ENCODE assay signal across 11 cellular contexts in genomic region chr6:152750694-152751093, GRCh38. TPM values are rescaled to one million over a fixed set of nuclear protein-coding genes. Genes with fewer than 3 reads are reported as not detected.
DNase-seq lines count a peak whose midpoint lies in the region; ATAC-seq, FAIRE-seq and TF ChIP-seq lines count a peak whose summit lies in the region.
"Had no signal": no experiment of that assay in that cellular context is flagged by ENCODE, and none has a peak within 500 bp of the region (broad histone marks: within the 10 kb centered on the region; RNA-seq: fewer than 3 reads in every experiment).

VIP (plus strand) TSS chr6:152750797; CDS start chr6:152752178, 1,381 bp downstream.

- ATAC-seq in T-cell (replicated peaks in 1 of 4) (no peak), GM21360 (IDR thresholded peaks at IDR 0.05; ENCODE audit: unreplicated experiment) (no peak)
- ATAC-seq: activated T-cell treated with anti-CD3 and anti-CD28 coated beads, Interleukin-2, amount 50 U/mL, for 72 hours had no signal

- H4K8ac ChIP-seq in mesendoderm (ENCODE audit: low read depth, low read length): no peak within 1 kb of the TSS

- intact Hi-C loops in prostate gland (cut with DNase I): no loop called here

- TF ChIP-seq CTCF in bronchial epithelial cell (IDR thresholded peaks at IDR 0.05; ENCODE audit: insufficient read depth, low read length, severe bottlenecking) (no peak), prostate gland (IDR thresholded peaks at IDR 0.05) (no peak)

- POLR2A ChIA-PET in T-cell (lab: Charles Lee): no interaction called here
- POLR2A ChIA-PET in activated CD4-positive, alpha-beta memory T cell treated with anti-CD3 and anti-CD28 coated beads, Interleukin-2, amount 10 ng/mL, durations not matched to agents 7 days and 5 days (lab: Charles Lee): no interaction called here

- H3K9me3 Mint-ChIP-seq in T-cell: no peaks in the 10 kb centered on the region
- H3K9me3 Mint-ChIP-seq in activated CD4-positive, alpha-beta memory T cell treated with anti-CD3 and anti-CD28 coated beads, Interleukin-2, amount 10 ng/mL, durations not matched to agents 7 days and 5 days: no peaks in the 10 kb centered on the region
- H3K9me3 Mint-ChIP-seq: activated T-cell treated with anti-CD3 and anti-CD28 coated beads, Interleukin-2, amount 50 U/mL, for 72 hours had no signal

- no peak within 1 kb of the TSS for H2AK5ac ChIP-seq in mesendoderm (ENCODE audit: low read length)

- H3K4me3 ChIP-seq in bronchial epithelial cell (ENCODE audit: low read depth, low read length): no peak within 1 kb of the TSS
- H3K4me3 ChIP-seq in mesendoderm (ENCODE audit: low read length): no peak within 1 kb of the TSS
- no peak within 1 kb of the TSS for H3K4me3 ChIP-seq in prostate gland

- peaks cover 0 to 5% of the 10 kb centered on the region in 2 donors for H3K27me3 Mint-ChIP-seq in T-cell
- no peaks in the 10 kb centered on the region for H3K27me3 Mint-ChIP-seq in activated CD4-positive, alpha-beta memory T cell treated with anti-CD3 and anti-CD28 coated beads, Interleukin-2, amount 10 ng/mL, durations not matched to agents 7 days and 5 days

- no peak within 1 kb of the TSS for H3K27ac ChIP-seq in mesendoderm (ENCODE audit: low read depth, low read length)
- no peak within 1 kb of the TSS for H3K27ac ChIP-seq in prostate gland
- H3K27ac ChIP-seq: neutrophil had no signal

- no peak within 1 kb of the TSS for H3K4me3 Mint-ChIP-seq in T-cell
- H3K4me3 Mint-ChIP-seq in activated CD4-positive, alpha-beta memory T cell treated with anti-CD3 and anti-CD28 coated beads, Interleukin-2, amount 10 ng/mL, durations not matched to agents 7 days and 5 days: no peak within 1 kb of the TSS
- H3K4me3 Mint-ChIP-seq: activated T-cell treated with anti-CD3 and anti-CD28 coated beads, Interleukin-2, amount 50 U/mL, for 72 hours had no signal

- no peak within 1 kb of the TSS for H2BK120ac ChIP-seq in mesendoderm (ENCODE audit: low read depth, low read length)

- FAIRE-seq in bronchial epithelial cell (lab: Jason Lieb, UNC): no peak
- FAIRE-seq: G401.6 had no signal

- no peaks in the 10 kb centered on the region for H3K9me3 ChIP-seq in prostate gland
- H3K9me3 ChIP-seq: neutrophil had no signal

- H3K4me2 ChIP-seq in mesendoderm (ENCODE audit: low read length): no peak within 1 kb of the TSS

- H3K4ac ChIP-seq in mesendoderm (ENCODE audit: low read depth, low read length): no peak within 1 kb of the TSS

- H3K79me1 ChIP-seq in mesendoderm (ENCODE audit: low read length): no peaks in the 10 kb centered on the region

- H3K56ac ChIP-seq in mesendoderm (ENCODE audit: low read length): no peak within 1 kb of the TSS

- H3K36me3 ChIP-seq in bronchial epithelial cell (ENCODE audit: control insufficient read depth, insufficient read depth, low read length) (no peaks in the 10 kb centered on the region), mesendoderm (ENCODE audit: control insufficient read depth, insufficient read depth, low read length) (no peaks in the 10 kb centered on the region), prostate gland (no peaks in the 10 kb centered on the region)
- H3K36me3 ChIP-seq: neutrophil had no signal

- no peak for TF ChIP-seq POLR2A in prostate gland (IDR thresholded peaks at IDR 0.05)

- no peak within 1 kb of the TSS for H3K18ac ChIP-seq in mesendoderm (ENCODE audit: low read length)

- WGBS in mesendoderm (ENCODE audit: extremely low coverage, insufficient coverage, low lambda C conversion rate): no CpG with 5 or more reads among the region's 5 CpGs
- WGBS in prostate gland: 11% methylated on average over 5 of the region's 5 CpGs

- no peak within 1 kb of the TSS for H3K27ac Mint-ChIP-seq in T-cell
- no peak within 1 kb of the TSS for H3K27ac Mint-ChIP-seq in activated CD4-positive, alpha-beta memory T cell treated with anti-CD3 and anti-CD28 coated beads, Interleukin-2, amount 10 ng/mL, durations not matched to agents 7 days and 5 days
- H3K27ac Mint-ChIP-seq: activated T-cell treated with anti-CD3 and anti-CD28 coated beads, Interleukin-2, amount 50 U/mL, for 72 hours had no signal

- H3K23ac ChIP-seq in mesendoderm (ENCODE audit: low read length): no peak within 1 kb of the TSS

- DNase-seq in GM04504 (ENCODE audit: low read depth) (peak; percentile 8), NAMALWA (ENCODE audit: low spot score) (peak; percentile 31), bronchial epithelial cell (ENCODE audit: low read depth) (peak; percentile 37), mesendoderm (peak; percentile 86), T-cell (no peak), prostate gland (ENCODE audit: low spot score) (no peak)
- no peak for DNase-seq in activated CD4-positive, alpha-beta memory T cell treated with anti-CD3 and anti-CD28 coated beads, Interleukin-2, amount 10 ng/mL, durations not matched to agents 7 days and 5 days
- DNase-seq: activated T-cell treated with anti-CD3 and anti-CD28 coated beads, Interleukin-2, amount 50 U/mL, for 72 hours had no signal

- no peak within 1 kb of the TSS for H4K5ac ChIP-seq in mesendoderm (ENCODE audit: low read length)

- H2BK5ac ChIP-seq in mesendoderm (ENCODE audit: low read length): no peak within 1 kb of the TSS

- H3K36me3 Mint-ChIP-seq in T-cell: no peaks in the 10 kb centered on the region
- H3K36me3 Mint-ChIP-seq in activated CD4-positive, alpha-beta memory T cell treated with anti-CD3 and anti-CD28 coated beads, Interleukin-2, amount 10 ng/mL, durations not matched to agents 7 days and 5 days (ENCODE audit: low read depth): no peaks in the 10 kb centered on the region

- no peaks in the 10 kb centered on the region for H3K79me2 ChIP-seq in mesendoderm (ENCODE audit: control insufficient read depth, insufficient read depth, low read length)

- H3K27me3 ChIP-seq in bronchial epithelial cell (ENCODE audit: control insufficient read depth, insufficient read depth, low read length) (no peaks in the 10 kb centered on the region), mesendoderm (ENCODE audit: insufficient read depth, low read length, poor library complexity) (no peaks in the 10 kb centered on the region), prostate gland (replicated peaks; ENCODE audit: insufficient read depth) (no peaks in the 10 kb centered on the region)

- no peaks in the 10 kb centered on the region for H3K4me1 Mint-ChIP-seq in T-cell
- no peaks in the 10 kb centered on the region for H3K4me1 Mint-ChIP-seq in activated CD4-positive, alpha-beta memory T cell treated with anti-CD3 and anti-CD28 coated beads, Interleukin-2, amount 10 ng/mL, durations not matched to agents 7 days and 5 days

- H3K4me1 ChIP-seq in mesendoderm (ENCODE audit: control insufficient read depth, low read depth, low read length) (no peaks in the 10 kb centered on the region), prostate gland (replicated peaks) (no peaks in the 10 kb centered on the region)

- H3K9ac ChIP-seq in mesendoderm (ENCODE audit: low read length): no peak within 1 kb of the TSS

- H2BK15ac ChIP-seq in mesendoderm (replicated peaks; ENCODE audit: low read depth): no peak within 1 kb of the TSS

- CTCF ChIA-PET in T-cell (lab: Charles Lee): no interaction called here
- CTCF ChIA-PET in activated CD4-positive, alpha-beta memory T cell treated with anti-CD3 and anti-CD28 coated beads, Interleukin-2, amount 10 ng/mL, durations not matched to agents 7 days and 5 days (lab: Charles Lee): no interaction called here

RNA-seq across cellular contexts. Expression of gene VIP, which starts in this region (rescaled TPM):
- under 0.01 and 0.64 TPM in 2 replicates for total RNA-seq in bronchial epithelial cell
- polyA plus RNA-seq in mesendoderm (2013, experiment 1 of 2): 0.03 TPM
- not detected for polyA plus RNA-seq in mesendoderm (2013, experiment 2 of 2)
- not detected for total RNA-seq in T-cell
- total RNA-seq in prostate gland: not detected
- not detected for total RNA-seq in activated CD4-positive, alpha-beta memory T cell treated with anti-CD3 and anti-CD28 coated beads, Interleukin-2, amount 10 ng/mL, durations not matched to agents 7 days and 5 days
- total RNA-seq: activated T-cell treated with anti-CD3 and anti-CD28 coated beads, Interleukin-2, amount 50 U/mL, for 72 hours had no signal

Comparison
In these comparisons a context has a peak if more than half of its experiments do, and no peak if none do; other contexts are left out.
1. Peak in DNase-seq in bronchial epithelial cell; RNA of the gene not detected or under 1 TPM.
2. DNase-seq: peak in GM04504 (single experiment), NAMALWA (single experiment) and mesendoderm (single experiment); none in T-cell (0 of 34), prostate gland (single experiment) and activated CD4-positive, alpha-beta memory T cell treated with anti-CD3 and anti-CD28 coated beads, Interleukin-2, amount 10 ng/mL, durations not matched to agents 7 days and 5 days (single experiment).